In genomic region chr7:121436688-121437087, GRCh38 we compare ENCODE assay signal across 2 cellular contexts.
TF ChIP-seq lines count a peak whose summit lies in the region.

No MANE protein-coding gene starts in this region.

TF ChIP-seq in GM23338, 12 proteins besides CTCF, POLR2A, EP300 and RAD21 (continued from another document):
- no peak for TF ChIP-seq REST (IDR thresholded peaks at IDR 0.05; ENCODE audit: unreplicated experiment)
- TF ChIP-seq EZH2phosphoT487 (IDR thresholded peaks at IDR 0.05; ENCODE audit: unreplicated experiment), result no peak
- no peak for TF ChIP-seq ETS1 (IDR thresholded peaks at IDR 0.05)
- TF ChIP-seq ZNF114 (CRISPR knock-in tag; IDR thresholded peaks at IDR 0.05), result no peak
- no peak for TF ChIP-seq NANOG (IDR thresholded peaks at IDR 0.05; ENCODE audit: borderline replicate concordance)
- no peak for TF ChIP-seq EZH2 (IDR thresholded peaks at IDR 0.05; ENCODE audit: low read depth, unreplicated experiment)
- TF ChIP-seq POLR2AphosphoS5 (IDR thresholded peaks at IDR 0.05; ENCODE audit: low read depth), result no peak
- TF ChIP-seq JUNB (IDR thresholded peaks at IDR 0.05; ENCODE audit: unreplicated experiment), result no peak

TF ChIP-seq in H1, 55 proteins besides CTCF, POLR2A, EP300 and RAD21 (continued from another document):
- peak; percentile 67; the same call in 1 of the 2 replicates for TF ChIP-seq E2F6 (IDR thresholded peaks at IDR 0.05)
- peak; percentile 83 for TF ChIP-seq YY1 (IDR thresholded peaks at IDR 0.05; ENCODE audit: low read depth, low read length)
- TF ChIP-seq NANOG (IDR thresholded peaks at IDR 0.05; ENCODE audit: insufficient read depth, low read depth, low read length, poor library complexity, severe bottlenecking), result no peak
TF ChIP-seq in H1: peak in this region for 3.
